21 cellular contexts compared by ENCODE assay signal in genomic region chr1:5913078-5913845, GRCh38.
A peak's percentile ranks its signal among the peaks of the same experiment; 100 is the strongest.
DNase-seq lines count a peak whose midpoint lies in the region; ATAC-seq, FAIRE-seq and TF ChIP-seq lines count a peak whose summit lies in the region.
"Had no signal": no experiment of that assay in that cellular context is flagged by ENCODE, and none has a peak within 500 bp of the region (broad histone marks: within the 10 kb centered on the region; RNA-seq: fewer than 3 reads in every experiment).

No MANE protein-coding gene starts in this region.

- TF ChIP-seq CTCF in H1 (IDR thresholded peaks at IDR 0.05; ENCODE audit: control extremely low read depth in 1 of 3, insufficient read depth in 1 of 3, low read depth in 1 of 3, low read length in 3 of 3) = no peak
- no peak for TF ChIP-seq CTCF in neural progenitor cell (IDR thresholded peaks at IDR 0.05)
- no peak for TF ChIP-seq CTCF in lower lobe of right lung (IDR thresholded peaks at IDR 0.05)

- H3K27ac Mint-ChIP-seq in neural progenitor cell = peak overlapping the region; percentile 48
- H3K27ac Mint-ChIP-seq in stimulated activated memory B cell treated with anti-CD40 and anti-IgM and Interleukin-4, amounts not matched to agents 10 μg/mL and 1 μg/mL and 100 μg/mL, for 72 hours = no peak overlapping the region
- H3K27ac Mint-ChIP-seq: activated CD4-positive, alpha-beta T cell treated with anti-CD3 and anti-CD28 coated beads for 36 hours; activated T-helper 2 cell treated with anti-CD3 and anti-CD28 coated beads, Interferon-gamma antibody, Interleukin-2, Interleukin-4, amounts not matched to agents 10 μg/mL and 5 μg/mL and 100 μg/mL, durations not matched to agents 14 hours and 24 hours and 36 hours; natural killer cell had no signal

- no peak for TF ChIP-seq RAD21 in H1 (IDR thresholded peaks at IDR 0.05 in 1 of 2, conservative IDR thresholded peaks at IDR 0.05 in 1 of 2; ENCODE audit: low read depth in 2 of 2, low read length in 2 of 2)

- H3K36me3 ChIP-seq in H1 (ENCODE audit: control insufficient read depth in 2 of 4, insufficient read depth in 4 of 4, low read length in 3 of 4) (no peaks in the 10 kb centered on the region), neural progenitor cell (no peaks in the 10 kb centered on the region), lower lobe of right lung (peaks cover 6% of the 10 kb centered on the region)
- H3K36me3 ChIP-seq: gastrocnemius medialis, HAP-1, prostate gland had no signal

- H3K4me1 Mint-ChIP-seq in neural progenitor cell = peaks cover 33% of the 10 kb centered on the region
- peaks cover 6% of the 10 kb centered on the region for H3K4me1 Mint-ChIP-seq in stimulated activated memory B cell treated with anti-CD40 and anti-IgM and Interleukin-4, amounts not matched to agents 10 μg/mL and 1 μg/mL and 100 μg/mL, for 72 hours

- H3K9me3 ChIP-seq in H1 (ENCODE audit: insufficient read depth in 2 of 2, low read depth in 1 of 2, low read length in 1 of 2) = no peaks in the 10 kb centered on the region
- H3K9me3 ChIP-seq in neural progenitor cell (ENCODE audit: low read depth) = no peaks in the 10 kb centered on the region
- H3K9me3 ChIP-seq in lower lobe of right lung = no peaks in the 10 kb centered on the region
- H3K9me3 ChIP-seq: gastrocnemius medialis, HAP-1, prostate gland had no signal

- no peak overlapping the region for H3K18ac ChIP-seq in H1 (ENCODE audit: extremely low read depth, low read length)

- no peaks in the 10 kb centered on the region for H3K79me1 ChIP-seq in H1 (ENCODE audit: low read depth, low read length)

- no peak overlapping the region for H3K56ac ChIP-seq in H1 (replicated peaks; ENCODE audit: insufficient read length, low read depth, low read length)

- no peaks in the 10 kb centered on the region for H3K23me2 ChIP-seq in H1 (ENCODE audit: low read depth, low read length)

- H4K91ac ChIP-seq in H1 (replicated peaks; ENCODE audit: insufficient read length, low read length) = no peak overlapping the region

- no peaks in the 10 kb centered on the region for H3K9me3 Mint-ChIP-seq in neural progenitor cell
- no peaks in the 10 kb centered on the region for H3K9me3 Mint-ChIP-seq in stimulated activated memory B cell treated with anti-CD40 and anti-IgM and Interleukin-4, amounts not matched to agents 10 μg/mL and 1 μg/mL and 100 μg/mL, for 72 hours
- H3K9me3 Mint-ChIP-seq: activated T-helper 2 cell treated with anti-CD3 and anti-CD28 coated beads, Interferon-gamma antibody, Interleukin-2, Interleukin-4, amounts not matched to agents 10 μg/mL and 5 μg/mL and 100 μg/mL, durations not matched to agents 14 hours and 24 hours and 36 hours; natural killer cell had no signal

- H3F3A ChIP-seq in neural progenitor cell (ENCODE audit: low read depth) = no peaks in the 10 kb centered on the region

- H3K4me2 ChIP-seq in H1 (ENCODE audit: insufficient read depth in 1 of 2, low read depth in 2 of 2, low read length in 2 of 2) (no peak overlapping the region), neural progenitor cell (no peak overlapping the region)

- peak overlapping the region; percentile 22; the same call in 1 of the 2 replicates for H4K8ac ChIP-seq in H1 (ENCODE audit: extremely low read depth, insufficient read depth, low read length)

- TF ChIP-seq EP300 in H1 (IDR thresholded peaks at IDR 0.05; ENCODE audit: borderline replicate concordance in 1 of 2, low read depth in 2 of 2, low read length in 2 of 2) = no peak

- H3K27ac ChIP-seq in H1 (ENCODE audit: low read depth, low read length) (no peak overlapping the region), neural progenitor cell (no peak overlapping the region), lower lobe of right lung (no peak overlapping the region)
- H3K27ac ChIP-seq: gastrocnemius medialis, prostate gland had no signal

- no peak for ATAC-seq in stimulated activated memory B cell treated with anti-CD40 and anti-IgM and Interleukin-4, amounts not matched to agents 10 μg/mL and 1 μg/mL and 100 μg/mL, for 72 hours
- no peak for ATAC-seq in lower lobe of right lung
- ATAC-seq: activated CD4-positive, alpha-beta T cell treated with anti-CD3 and anti-CD28 coated beads for 36 hours; gastrocnemius medialis; GM12878; natural killer cell had no signal

- H3K9ac ChIP-seq in H1 (replicated peaks in 1 of 4; ENCODE audit: extremely low read depth in 1 of 4, low read depth in 3 of 4, low read length in 3 of 4) = no peak overlapping the region
- no peak overlapping the region for H3K9ac ChIP-seq in neural progenitor cell

- no peak overlapping the region for H2BK15ac ChIP-seq in H1 (ENCODE audit: low read length)

- no peak overlapping the region for H3K4ac ChIP-seq in H1 (replicated peaks; ENCODE audit: insufficient read length, low read depth, low read length)

- H2AFZ ChIP-seq in H1 (ENCODE audit: low read length) (no peak overlapping the region), neural progenitor cell (replicated peaks) (no peak overlapping the region)

- no peak overlapping the region for H3K23ac ChIP-seq in H1 (ENCODE audit: insufficient read length)

- H3K4me3 Mint-ChIP-seq in neural progenitor cell = no peak overlapping the region
- no peak overlapping the region for H3K4me3 Mint-ChIP-seq in stimulated activated memory B cell treated with anti-CD40 and anti-IgM and Interleukin-4, amounts not matched to agents 10 μg/mL and 1 μg/mL and 100 μg/mL, for 72 hours
- H3K4me3 Mint-ChIP-seq: activated CD4-positive, alpha-beta T cell treated with anti-CD3 and anti-CD28 coated beads for 36 hours; natural killer cell had no signal

- no peak overlapping the region for H2BK5ac ChIP-seq in H1 (ENCODE audit: low read depth, low read length)

- DNase-seq in COLO829 (ENCODE audit: low spot score) (peak; percentile 24), M059J (ENCODE audit: low read depth) (peak; percentile 8), H1 (ENCODE audit: low read depth in 1 of 2, low spot score in 2 of 2) (peak in 1 of 2 experiments; percentile 42), neural progenitor cell (ENCODE audit: low spot score) (no peak), OCI-M1 (lab: John Stamatoyannopoulos, UW) (no peak), lower lobe of right lung (no peak), NCI-H1417 treated with DMSO at 0.1 percent for 48 hours (lab: John Stamatoyannopoulos, UW) (no peak)
- DNase-seq: activated CD4-positive, alpha-beta T cell treated with anti-CD3 and anti-CD28 coated beads for 36 hours; gastrocnemius medialis; kidney glomerular epithelial cell; natural killer cell; NCI-H1417; NCI-H524 treated with DMSO at 0.1 percent for 48 hours; stimulated activated CD4-positive, alpha-beta T cell treated with anti-CD3 and anti-CD28 coated beads, Interleukin-2, amount 100 ng/mL, for 24 hours; stimulated activated naive CD4-positive, alpha-beta T cell had no signal

- no peak for TF ChIP-seq POLR2A in H1 (IDR thresholded peaks at IDR 0.05; ENCODE audit: control extremely low read depth in 1 of 2, low read depth in 2 of 2, low read length in 2 of 2)

- H2BK20ac ChIP-seq in H1 (ENCODE audit: low read length) = no peak overlapping the region

- H2BK12ac ChIP-seq in H1 (ENCODE audit: low read depth, low read length) = no peak overlapping the region

- no peak for FAIRE-seq in H1 (lab: Jason Lieb, UNC)
- FAIRE-seq: GM12878, TTC549 had no signal

- H3K79me2 ChIP-seq in H1 (ENCODE audit: control insufficient read depth in 1 of 2, insufficient read depth in 2 of 2, low read length in 2 of 2) = no peaks in the 10 kb centered on the region
- no peaks in the 10 kb centered on the region for H3K79me2 ChIP-seq in neural progenitor cell (ENCODE audit: low read depth)

- H2BK120ac ChIP-seq in H1 (replicated peaks; ENCODE audit: low read depth, low read length) = no peak overlapping the region

- H3K27me3 ChIP-seq in H1 (replicated peaks in 1 of 4; ENCODE audit: control insufficient read depth in 3 of 4, extremely low read depth in 1 of 4, insufficient read depth in 3 of 4, low read length in 3 of 4) (no peaks in the 10 kb centered on the region), neural progenitor cell (no peaks in the 10 kb centered on the region), lower lobe of right lung (ENCODE audit: low read depth) (no peaks in the 10 kb centered on the region)
- H3K27me3 ChIP-seq: gastrocnemius medialis had no signal

- H3K14ac ChIP-seq in H1 (ENCODE audit: insufficient read length) = no peak overlapping the region

- no peak overlapping the region for H2AK5ac ChIP-seq in H1 (ENCODE audit: low read depth, low read length)

- peaks cover 8% of the 10 kb centered on the region for H3K36me3 Mint-ChIP-seq in neural progenitor cell
- peaks cover 12% of the 10 kb centered on the region for H3K36me3 Mint-ChIP-seq in stimulated activated memory B cell treated with anti-CD40 and anti-IgM and Interleukin-4, amounts not matched to agents 10 μg/mL and 1 μg/mL and 100 μg/mL, for 72 hours
- H3K36me3 Mint-ChIP-seq: natural killer cell had no signal

- POLR2A ChIA-PET in H1 (lab: Charles Lee; ENCODE audit: partially characterized antibody) = interaction anchor here (1.2 kb wide), 1 partner anchor 14 kb away, joined by 3 read pairs; no protein-coding TSS in a partner anchor

- H4K20me1 ChIP-seq in H1 (replicated peaks in 1 of 2; ENCODE audit: control insufficient read depth in 1 of 2, insufficient read depth in 2 of 2, low read length in 2 of 2) (peaks cover 1 to 3% of the 10 kb centered on the region in 2 experiments), neural progenitor cell (ENCODE audit: low read depth) (no peaks in the 10 kb centered on the region)

- no peak overlapping the region for H3K4me3 ChIP-seq in H1 (ENCODE audit: extremely low read depth in 1 of 4, insufficient read depth in 2 of 4, low read depth in 3 of 4, low read length in 4 of 4)
- no peak overlapping the region for H3K4me3 ChIP-seq in neural progenitor cell
- no peak overlapping the region for H3K4me3 ChIP-seq in lower lobe of right lung
- H3K4me3 ChIP-seq: gastrocnemius medialis, GM12878, HAP-1, prostate gland had no signal

- WGBS in H1 (ENCODE audit: extremely low coverage in 1 of 2, insufficient coverage in 1 of 2, insufficient read length in 1 of 2, insufficient replicate concordance in 2 of 2, low coverage in 1 of 2, low lambda C conversion rate in 2 of 2, missing lambda C conversion rate in 1 of 2), 2 experiments = 90% methylated on average over 11 of the region's 14 CpGs; no CpG with 5 or more reads in 1 of the 2 experiments

- CTCF ChIA-PET in H1 (lab: Charles Lee; ENCODE audit: partially characterized antibody) = interaction anchor here (0.6 to 1.5 kb wide), 8 partner anchors 13 to 168 kb away, joined by 3 to 6 read pairs (median 3); no protein-coding TSS in a partner anchor

- H3K27me3 Mint-ChIP-seq in neural progenitor cell (ENCODE audit: insufficient read depth, low read depth) = no peaks in the 10 kb centered on the region
- H3K27me3 Mint-ChIP-seq in stimulated activated memory B cell treated with anti-CD40 and anti-IgM and Interleukin-4, amounts not matched to agents 10 μg/mL and 1 μg/mL and 100 μg/mL, for 72 hours = no peaks in the 10 kb centered on the region
- H3K27me3 Mint-ChIP-seq: activated CD4-positive, alpha-beta T cell treated with anti-CD3 and anti-CD28 coated beads for 36 hours had no signal

- intact Hi-C loops in lower lobe of right lung (cut with DNase I) = no loop called here

- H3K4me1 ChIP-seq in H1 (replicated peaks in 1 of 4; ENCODE audit: control insufficient read depth in 3 of 4, insufficient read depth in 4 of 4, low read length in 3 of 4) (peaks cover 0 to 10% (median 2%) of the 10 kb centered on the region in 4 experiments; a peak in 2 of 7 replicates), neural progenitor cell (no peaks in the 10 kb centered on the region), lower lobe of right lung (peaks cover 6% of the 10 kb centered on the region)
- H3K4me1 ChIP-seq: gastrocnemius medialis, HAP-1, prostate gland had no signal

- no peak overlapping the region for H4K5ac ChIP-seq in H1 (ENCODE audit: insufficient read length, low read depth, low read length)

Comparison
In these comparisons a context has a peak if more than half of its experiments do, and no peak if none do; other contexts are left out.
1. DNase-seq: peak in COLO829 (single experiment) and M059J (single experiment); none in neural progenitor cell (single experiment), OCI-M1 (single experiment), lower lobe of right lung (single experiment) and NCI-H1417 treated with DMSO at 0.1 percent for 48 hours (single experiment).